Comparison of ENCODE assay signal across 17 cellular contexts in genomic region chrY:8622156-8622555, GRCh38.
DNase-seq lines count a peak whose midpoint lies in the region; ATAC-seq and TF ChIP-seq lines count a peak whose summit lies in the region.
"Had no signal": no experiment of that assay in that cellular context is flagged by ENCODE, and none has a peak within 500 bp of the region (broad histone marks: within the 10 kb centered on the region; RNA-seq: fewer than 3 reads in every experiment).

No MANE protein-coding gene starts in this region.

- no peak overlapping the region for H3K4me3 ChIP-seq in testis
- H3K4me3 ChIP-seq: GM12878, MG63 had no signal

- 22 to 69% methylated on average over 1 of the region's 1 CpG for WGBS in testis, 2 donors

- H3K36me3 ChIP-seq in testis (ENCODE audit: low read depth, missing control alignments): no peaks in the 10 kb centered on the region
- H3K36me3 ChIP-seq: MG63 had no signal

- TF ChIP-seq CTCF in testis (IDR thresholded peaks at IDR 0.05): no peak
- TF ChIP-seq CTCF in GM10266 (IDR thresholded peaks at IDR 0.05; ENCODE audit: control insufficient read depth, insufficient read depth, low read depth, missing control alignments): no peak

- intact Hi-C loops in testis (cut with DNase I; ENCODE audit: low total_unique reads): no loop called here

- in situ Hi-C loops in G401 (cut with HindIII; ENCODE audit: low sequenced_read_pairs): no loop called here

- no peak for ATAC-seq in HG03135 (IDR thresholded peaks at IDR 0.05; ENCODE audit: unreplicated experiment)
- ATAC-seq: GM12878 had no signal

- DNase-seq in G401 (ENCODE audit: low spot score): peak; percentile 9
- peak; percentile 1 for DNase-seq in NCI-H2107 (lab: John Stamatoyannopoulos, UW)
- DNase-seq in glomerular visceral epithelial cell (ENCODE audit: extremely low spot score): peak; percentile 74
- DNase-seq in testis: peak; percentile 15
- no peak for DNase-seq in GM10266 (ENCODE audit: extremely low spot score)
- no peak for DNase-seq in NCI-H2227 treated with DMSO at 0.1 percent for 48 hours (lab: John Stamatoyannopoulos, UW)
- DNase-seq: ACHN; Caco-2; CD4-positive, CD25-positive, alpha-beta regulatory T cell; DMS53; MG63; NCI-H1092; NCI-H2081 treated with DMSO at 0.1 percent for 48 hours; NCI-H524 had no signal

- no peaks in the 10 kb centered on the region for H3K27me3 ChIP-seq in testis
- H3K27me3 ChIP-seq: MG63 had no signal

- no peaks in the 10 kb centered on the region for H3K4me1 ChIP-seq in testis
- H3K4me1 ChIP-seq: Caco-2 had no signal

- TF ChIP-seq POLR2A in testis (IDR thresholded peaks at IDR 0.05): no peak

- no peaks in the 10 kb centered on the region for H3K9me3 ChIP-seq in testis
- H3K9me3 ChIP-seq: Caco-2, MG63 had no signal

- no peak overlapping the region for H3K27ac ChIP-seq in testis
- H3K27ac ChIP-seq: KMS-11 had no signal

Comparison
In these comparisons a context has a peak if more than half of its experiments do, and no peak if none do; other contexts are left out.
1. DNase-seq: peak in G401 (single experiment), NCI-H2107 (single experiment), glomerular visceral epithelial cell (single experiment) and testis (single experiment); none in GM10266 (single experiment) and NCI-H2227 treated with DMSO at 0.1 percent for 48 hours (single experiment).